12 cellular contexts compared by ENCODE assay signal in the genomic region with DNA sequence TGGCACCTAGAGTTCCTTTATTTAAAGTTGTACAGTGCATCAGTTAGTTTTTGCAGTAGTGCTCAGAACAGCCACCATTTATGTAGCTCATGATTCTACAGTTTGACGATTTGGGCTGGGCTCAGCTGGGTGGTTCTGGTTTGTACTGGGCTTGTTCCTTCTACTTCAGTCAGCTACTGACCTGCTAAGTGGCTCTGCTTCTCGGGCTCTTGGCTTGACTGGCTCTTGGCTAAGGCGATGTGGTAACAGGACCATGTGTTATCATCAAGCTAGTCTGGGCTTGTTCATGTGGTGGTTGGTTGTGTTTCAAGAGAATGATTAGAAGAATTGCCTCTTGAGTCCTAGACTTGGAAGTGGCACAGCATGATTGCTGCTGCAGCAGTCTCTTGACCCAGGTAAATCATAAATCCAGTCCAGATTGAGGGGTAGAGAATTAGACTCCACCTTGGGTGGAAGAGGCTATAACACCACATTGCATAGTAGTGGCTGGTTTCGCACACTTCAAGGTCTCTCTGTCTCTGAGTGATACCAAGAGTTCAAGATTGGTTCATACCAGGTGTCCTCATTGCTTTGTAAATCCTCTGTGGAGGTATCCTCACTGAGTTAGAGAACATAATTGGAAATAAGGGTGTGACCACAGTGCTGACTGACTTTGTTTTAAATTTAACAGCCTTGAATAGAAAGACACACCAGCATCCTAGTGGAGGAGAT.
DNase-seq lines count a peak whose midpoint lies in the region; ATAC-seq, FAIRE-seq and TF ChIP-seq lines count a peak whose summit lies in the region.
"Had no signal": no experiment of that assay in that cellular context is flagged by ENCODE, and none has a peak within 500 bp of the region (broad histone marks: within the 10 kb centered on the region; RNA-seq: fewer than 3 reads in every experiment).

No MANE protein-coding gene starts in this region.

- ATAC-seq in GM18511 (IDR thresholded peaks at IDR 0.05; ENCODE audit: unreplicated experiment) (peak; percentile 79), HG03135 (IDR thresholded peaks at IDR 0.05; ENCODE audit: unreplicated experiment) (peak; percentile 68)

- no peak overlapping the region for H3K4me3 ChIP-seq in bronchial epithelial cell (ENCODE audit: low read depth, low read length)

- TF ChIP-seq CTCF in GM20000 (IDR thresholded peaks at IDR 0.05; ENCODE audit: extremely low read depth, missing control alignments) (no peak), bronchial epithelial cell (IDR thresholded peaks at IDR 0.05; ENCODE audit: insufficient read depth, low read length, severe bottlenecking) (no peak), HFFc6 (IDR thresholded peaks at IDR 0.05) (no peak)

- no peak overlapping the region for H3K27ac Mint-ChIP-seq in HFFc6
- H3K27ac Mint-ChIP-seq: activated CD4-positive, alpha-beta T cell treated with anti-CD3 and anti-CD28 coated beads, Interleukin-2, amount 10 ng/mL, durations not matched to agents 24 days and 14 days had no signal

- peaks cover 13% of the 10 kb centered on the region for H3K9me3 Mint-ChIP-seq in HFFc6

- peaks cover 22% of the 10 kb centered on the region for H3K36me3 Mint-ChIP-seq in HFFc6 (ENCODE audit: low read depth)

- no peaks in the 10 kb centered on the region for H3K27me3 ChIP-seq in bronchial epithelial cell (ENCODE audit: control insufficient read depth, insufficient read depth, low read length)

- no peak overlapping the region for H3K4me3 Mint-ChIP-seq in HFFc6
- H3K4me3 Mint-ChIP-seq: activated CD4-positive, alpha-beta T cell treated with anti-CD3 and anti-CD28 coated beads, Interleukin-2, amount 10 ng/mL, durations not matched to agents 24 days and 14 days had no signal

- no peaks in the 10 kb centered on the region for H3K36me3 ChIP-seq in bronchial epithelial cell (ENCODE audit: control insufficient read depth, insufficient read depth, low read length)

- H3K27me3 Mint-ChIP-seq in HFFc6 (ENCODE audit: insufficient read depth) = no peaks in the 10 kb centered on the region; the same call in 1 of the 2 replicates
- H3K27me3 Mint-ChIP-seq: activated CD4-positive, alpha-beta T cell treated with anti-CD3 and anti-CD28 coated beads, Interleukin-2, amount 10 ng/mL, durations not matched to agents 24 days and 14 days had no signal

- peaks cover 32% of the 10 kb centered on the region for H3K4me1 Mint-ChIP-seq in HFFc6 (ENCODE audit: low read depth)

- peak; percentile 13 for FAIRE-seq in bronchial epithelial cell (lab: Jason Lieb, UNC)
- FAIRE-seq: endometrium had no signal

- peak; percentile 18 for DNase-seq in GM20000 (ENCODE audit: low spot score)
- DNase-seq in bronchial epithelial cell (ENCODE audit: low read depth) = peak; percentile 96
- no peak for DNase-seq in stimulated activated CD4-positive, alpha-beta T cell treated with anti-CD3 and anti-CD28 coated beads, Interleukin-4, amount 100 ng/mL, for 4 hours
- DNase-seq in stimulated activated CD4-positive, alpha-beta T cell treated with anti-CD3 and anti-CD28 coated beads, Interleukin-4, amount 100 ng/mL, for 24 hours = no peak
- DNase-seq in HFFc6 = no peak
- DNase-seq in activated CD8-positive, alpha-beta memory T cell treated with anti-CD3 and anti-CD28 coated beads, Interleukin-2, amount 50 U/mL, for 48 hours = no peak
- DNase-seq: activated CD4-positive, alpha-beta T cell treated with anti-CD3 and anti-CD28 coated beads, Interleukin-2, amount 10 ng/mL, durations not matched to agents 24 days and 14 days; COR-L47; NCI-H526 had no signal

Comparison
In these comparisons a context has a peak if more than half of its experiments do, and no peak if none do; other contexts are left out.
1. DNase-seq: peak in GM20000 (single experiment) and bronchial epithelial cell (single experiment); none in stimulated activated CD4-positive, alpha-beta T cell treated with anti-CD3 and anti-CD28 coated beads, Interleukin-4, amount 100 ng/mL, for 4 hours (0 of 2), stimulated activated CD4-positive, alpha-beta T cell treated with anti-CD3 and anti-CD28 coated beads, Interleukin-4, amount 100 ng/mL, for 24 hours (single experiment), HFFc6 (single experiment) and activated CD8-positive, alpha-beta memory T cell treated with anti-CD3 and anti-CD28 coated beads, Interleukin-2, amount 50 U/mL, for 48 hours (single experiment).